In genomic region chr20:21137078-21137477, GRCh38 we compare ENCODE assay signal across 21 cellular contexts. TPM values are rescaled to one million over a fixed set of nuclear protein-coding genes. Genes with fewer than 3 reads are reported as not detected.
"Had no signal": no experiment of that assay in that cellular context is flagged by ENCODE, and none has a peak within 500 bp of the region (broad histone marks: within the 10 kb centered on the region; RNA-seq: fewer than 3 reads in every experiment).

No MANE protein-coding gene starts in this region.

- H3K9me3 ChIP-seq: ascending aorta, colonic mucosa, heart left ventricle, prostate gland, sigmoid colon, upper lobe of left lung had no signal

- H3K27me3 ChIP-seq: ascending aorta, colonic mucosa, heart left ventricle, sigmoid colon, upper lobe of left lung had no signal

- DNase-seq: activated B cell treated with CpG ODN at 0.5 μM for 24 hours; activated CD4-positive, alpha-beta T cell treated with anti-CD3 and anti-CD28 coated beads, Interleukin-2, amount 10 ng/mL, durations not matched to agents 24 days and 14 days; activated naive CD4-positive, alpha-beta T cell treated with Interleukin-2 at 50 U/mL for 16 hours; activated naive CD8-positive, alpha-beta T cell treated with anti-CD3 and anti-CD28 coated beads, Interleukin-2, amount 50 U/mL, for 24 hours; colonic mucosa; effector CD8-positive, alpha-beta T cell; heart left ventricle; islet precursor cell; mesenchymal stem cell; occipital lobe; sigmoid colon; stimulated activated CD4-positive, alpha-beta T cell treated with anti-CD3 and anti-CD28 coated beads, Interleukin-2, amount 100 ng/mL, for 24 hours; stimulated activated naive CD4-positive, alpha-beta T cell; upper lobe of left lung had no signal

- H3K4me3 ChIP-seq: ascending aorta, colonic mucosa, heart left ventricle, prostate gland, sigmoid colon, upper lobe of left lung had no signal

- H3K4me1 Mint-ChIP-seq: activated B cell treated with CpG ODN at 0.5 μM for 24 hours; activated naive CD8-positive, alpha-beta T cell treated with anti-CD3 and anti-CD28 coated beads, Interleukin-2, amount 50 U/mL, for 24 hours had no signal

- H3K27ac ChIP-seq: ascending aorta, colonic mucosa, heart left ventricle, prostate gland, sigmoid colon, upper lobe of left lung had no signal

- H3K4me3 Mint-ChIP-seq: activated B cell treated with CpG ODN at 0.5 μM for 24 hours; activated CD4-positive, alpha-beta T cell treated with anti-CD3 and anti-CD28 coated beads, Interleukin-2, amount 10 ng/mL, durations not matched to agents 24 days and 14 days; activated naive CD8-positive, alpha-beta T cell treated with anti-CD3 and anti-CD28 coated beads, Interleukin-2, amount 50 U/mL, for 24 hours; activated T-helper 1 cell treated with anti-CD3 and anti-CD28 coated beads, Interleukin-12 subunit alpha, Interleukin-12 subunit beta, Interleukin-2, Interleukin-4 antibody, amounts not matched to agents 30 ng/mL and 10 ng/mL and 1 ng/mL, durations not matched to agents 14 hours and 24 hours and 36 hours; natural killer cell treated with Interleukin-12 subunit alpha and Interleukin-12 subunit beta and Interleukin-15 and Interleukin-18, amount 100 ng/mL, for 72 hours had no signal

- ATAC-seq: activated naive CD8-positive, alpha-beta T cell treated with anti-CD3 and anti-CD28 coated beads, Interleukin-2, amount 50 U/mL, for 24 hours; left lobe of liver; natural killer cell treated with Interleukin-12 subunit alpha and Interleukin-12 subunit beta and Interleukin-15 and Interleukin-18, amount 100 ng/mL, for 72 hours had no signal

- FAIRE-seq: bronchial epithelial cell, frontal cortex had no signal

- H3K4me1 ChIP-seq: ascending aorta, colonic mucosa, heart left ventricle, prostate gland, upper lobe of left lung had no signal

- H3K27ac Mint-ChIP-seq: activated B cell treated with CpG ODN at 0.5 μM for 24 hours; activated CD4-positive, alpha-beta T cell treated with anti-CD3 and anti-CD28 coated beads, Interleukin-2, amount 10 ng/mL, durations not matched to agents 24 days and 14 days; activated naive CD8-positive, alpha-beta T cell treated with anti-CD3 and anti-CD28 coated beads, Interleukin-2, amount 50 U/mL, for 24 hours; activated T-helper 1 cell treated with anti-CD3 and anti-CD28 coated beads, Interleukin-12 subunit alpha, Interleukin-12 subunit beta, Interleukin-2, Interleukin-4 antibody, amounts not matched to agents 30 ng/mL and 10 ng/mL and 1 ng/mL, durations not matched to agents 14 hours and 24 hours and 36 hours; natural killer cell treated with Interleukin-12 subunit alpha and Interleukin-12 subunit beta and Interleukin-15 and Interleukin-18, amount 100 ng/mL, for 72 hours had no signal

- H3K9me3 Mint-ChIP-seq: activated B cell treated with CpG ODN at 0.5 μM for 24 hours; activated CD4-positive, alpha-beta T cell treated with anti-CD3 and anti-CD28 coated beads, Interleukin-2, amount 10 ng/mL, durations not matched to agents 24 days and 14 days; activated naive CD8-positive, alpha-beta T cell treated with anti-CD3 and anti-CD28 coated beads, Interleukin-2, amount 50 U/mL, for 24 hours; activated T-helper 1 cell treated with anti-CD3 and anti-CD28 coated beads, Interleukin-12 subunit alpha, Interleukin-12 subunit beta, Interleukin-2, Interleukin-4 antibody, amounts not matched to agents 30 ng/mL and 10 ng/mL and 1 ng/mL, durations not matched to agents 14 hours and 24 hours and 36 hours; natural killer cell treated with Interleukin-12 subunit alpha and Interleukin-12 subunit beta and Interleukin-15 and Interleukin-18, amount 100 ng/mL, for 72 hours had no signal

- H3K36me3 ChIP-seq: colonic mucosa, prostate gland had no signal

RNA-seq across cellular contexts. Expression of gene LINC00237, which starts 30.9 kb away (rescaled TPM):
- total RNA-seq: activated B cell treated with CpG ODN at 0.5 μM for 24 hours; activated CD4-positive, alpha-beta T cell treated with anti-CD3 and anti-CD28 coated beads, Interleukin-2, amount 10 ng/mL, durations not matched to agents 24 days and 14 days; activated T-helper 1 cell treated with anti-CD3 and anti-CD28 coated beads, Interleukin-12 subunit alpha, Interleukin-12 subunit beta, Interleukin-2, Interleukin-4 antibody, amounts not matched to agents 30 ng/mL and 10 ng/mL and 1 ng/mL, durations not matched to agents 14 hours and 24 hours and 36 hours; ascending aorta; bronchial epithelial cell; colonic mucosa; heart left ventricle; left lobe of liver; natural killer cell treated with Interleukin-12 subunit alpha and Interleukin-12 subunit beta and Interleukin-15 and Interleukin-18, amount 100 ng/mL, for 72 hours; prostate gland; sigmoid colon; upper lobe of left lung had no signal
- polyA plus RNA-seq: heart left ventricle, sigmoid colon had no signal
